In the genomic region with DNA sequence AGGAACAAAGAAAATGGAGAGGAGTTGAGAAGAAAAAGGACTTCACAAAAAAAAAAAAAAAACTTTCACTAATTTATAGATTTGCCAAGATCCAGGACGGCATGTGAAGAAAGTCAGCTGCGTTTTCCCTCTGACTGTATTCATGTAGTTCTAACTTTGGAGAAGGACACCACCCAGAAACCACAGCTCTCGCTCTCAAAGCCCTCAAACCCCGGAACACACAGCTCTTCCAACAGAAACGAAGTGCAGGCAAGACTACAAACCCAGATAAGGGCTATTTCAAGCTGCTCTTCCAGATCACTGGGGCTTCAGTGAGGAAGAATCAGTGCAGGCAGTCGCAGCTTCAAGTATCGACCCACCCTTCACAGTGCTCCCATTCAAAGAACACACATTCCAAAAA, we compare ENCODE assay signal across 29 cellular contexts. TPM values are rescaled to one million over a fixed set of nuclear protein-coding genes. Genes with fewer than 3 reads are reported as not detected.
"Had no signal": no experiment of that assay in that cellular context is flagged by ENCODE, and none has a peak within 500 bp of the region (broad histone marks: within the 10 kb centered on the region; RNA-seq: fewer than 3 reads in every experiment).

No MANE protein-coding gene starts in this region.

- H3K27ac Mint-ChIP-seq: activated naive CD8-positive, alpha-beta T cell; dendritic cell treated with granulocyte-macrophage colony-stimulating factor and Interleukin-4, amounts not matched to agents 40 ng/mL and 50 ng/mL, for 4 days; endodermal cell; natural killer cell; T-cell; T-helper 2 cell treated with Interferon-gamma antibody and Interleukin-4, amounts not matched to agents 5 μg/mL and 100 μg/mL, for 36 hours; type B pancreatic cell had no signal

- ATAC-seq: activated CD4-positive, CD25-positive, alpha-beta regulatory T cell treated with anti-CD3 and anti-CD28 coated beads, Interleukin-2, amount 50 U/mL, for 24 hours; gastrocnemius medialis; left cardiac atrium; natural killer cell; stimulated activated naive CD8-positive, alpha-beta T cell treated with anti-CD3 and anti-CD28 coated beads, Interleukin-15, Interleukin-2, amounts not matched to agents 100 U/mL and 50 U/mL, for 24 hours; T-cell had no signal

- H3K4me1 ChIP-seq: adrenal gland, ascending aorta, esophagus squamous epithelium, gastrocnemius medialis, right atrium auricular region had no signal

- H3K27me3 ChIP-seq: adrenal gland, ascending aorta, brain microvascular endothelial cell, esophagus squamous epithelium, gastrocnemius medialis, right atrium auricular region had no signal

- H3K4me3 ChIP-seq: adrenal gland, ascending aorta, esophagus squamous epithelium, gastrocnemius medialis, right atrium auricular region, thoracic aorta had no signal

- DNase-seq: activated CD4-positive, alpha-beta T cell treated with anti-CD3 and anti-CD28 coated beads for 48 hours; activated CD4-positive, alpha-beta T cell treated with anti-CD3 and anti-CD28 coated beads, Interleukin-2, amount 50 U/mL, for 48 hours; activated CD8-positive, alpha-beta memory T cell treated with anti-CD3 and anti-CD28 coated beads for 24 hours; activated effector memory CD4-positive, alpha-beta T cell treated with Interleukin-2 at 50 U/mL for 16 hours; activated naive CD4-positive, alpha-beta T cell treated with Interleukin-2 at 50 U/mL for 16 hours; adrenal gland; brain microvascular endothelial cell; central memory CD4-positive, alpha-beta T cell; endodermal cell; esophagus squamous epithelium; gastrocnemius medialis; hippocampal formation; left cardiac atrium; mammary epithelial cell; natural killer cell; stimulated activated CD4-positive, alpha-beta T cell treated with anti-CD3 and anti-CD28 coated beads, Interleukin-2, amount 100 ng/mL, for 48 hours; stimulated activated naive CD8-positive, alpha-beta T cell treated with anti-CD3 and anti-CD28 coated beads, Interleukin-15, Interleukin-2, amounts not matched to agents 100 U/mL and 50 U/mL, for 24 hours; T-cell; WERI-Rb-1 had no signal

- H3K9me3 ChIP-seq: adrenal gland, ascending aorta, esophagus squamous epithelium, gastrocnemius medialis, right atrium auricular region, thoracic aorta had no signal

- H3K27ac ChIP-seq: adrenal gland, ascending aorta, brain microvascular endothelial cell, esophagus squamous epithelium, gastrocnemius medialis, right atrium auricular region, thoracic aorta, WERI-Rb-1 had no signal

- H3K36me3 ChIP-seq: adrenal gland, ascending aorta, brain microvascular endothelial cell, esophagus squamous epithelium, gastrocnemius medialis, right atrium auricular region, thoracic aorta, WERI-Rb-1 had no signal

- H3K27me3 Mint-ChIP-seq: activated naive CD8-positive, alpha-beta T cell; dendritic cell treated with granulocyte-macrophage colony-stimulating factor and Interleukin-4, amounts not matched to agents 40 ng/mL and 50 ng/mL, for 4 days had no signal

- H3K4me1 Mint-ChIP-seq: natural killer cell, T-cell had no signal

- H3K4me3 Mint-ChIP-seq: activated naive CD8-positive, alpha-beta T cell; dendritic cell treated with granulocyte-macrophage colony-stimulating factor and Interleukin-4, amounts not matched to agents 40 ng/mL and 50 ng/mL, for 4 days; endodermal cell; natural killer cell; T-cell; T-helper 2 cell treated with Interferon-gamma antibody and Interleukin-4, amounts not matched to agents 5 μg/mL and 100 μg/mL, for 36 hours; type B pancreatic cell had no signal

- H3K36me3 Mint-ChIP-seq: activated naive CD8-positive, alpha-beta T cell; natural killer cell; T-cell; type B pancreatic cell had no signal

- H3K9me3 Mint-ChIP-seq: dendritic cell treated with granulocyte-macrophage colony-stimulating factor and Interleukin-4, amounts not matched to agents 40 ng/mL and 50 ng/mL, for 4 days; endodermal cell; T-cell; T-helper 2 cell treated with Interferon-gamma antibody and Interleukin-4, amounts not matched to agents 5 μg/mL and 100 μg/mL, for 36 hours; type B pancreatic cell had no signal

RNA-seq across cellular contexts. Expression of a gene that starts 13.2 kb away (rescaled TPM):
- total RNA-seq: ascending aorta, gastrocnemius medialis, liver, mammary epithelial cell, natural killer cell, pulmonary artery endothelial cell, T-cell, thoracic aorta had no signal
- polyA plus RNA-seq: liver had no signal
